In genomic region chr22:47086596-47087248, GRCh38 we compare ENCODE assay signal across 26 cellular contexts.
DNase-seq lines count a peak whose midpoint lies in the region; ATAC-seq, FAIRE-seq and TF ChIP-seq lines count a peak whose summit lies in the region.
"Had no signal": no experiment of that assay in that cellular context is flagged by ENCODE, and none has a peak within 500 bp of the region (broad histone marks: within the 10 kb centered on the region; RNA-seq: fewer than 3 reads in every experiment).

No MANE protein-coding gene starts in this region.

- peaks cover 3% of the 10 kb centered on the region for H4K20me1 ChIP-seq in osteoblast (ENCODE audit: insufficient read depth, low read length)

- peaks cover 8% of the 10 kb centered on the region for H3K9me3 Mint-ChIP-seq in activated naive CD8-positive, alpha-beta T cell treated with anti-CD3 and anti-CD28 coated beads, Interleukin-2, amount 50 U/mL, for 24 hours

- intact Hi-C loops in sciatic nerve (cut with DNase I), result no loop called here

- no peak overlapping the region for H3K27ac Mint-ChIP-seq in activated naive CD8-positive, alpha-beta T cell treated with anti-CD3 and anti-CD28 coated beads, Interleukin-2, amount 50 U/mL, for 24 hours

- H3K4me1 ChIP-seq in liver (ENCODE audit: control insufficient read depth in 4 of 4, insufficient read depth in 4 of 4, low read length in 3 of 4) (peaks cover 0 to 11% (median 6%) of the 10 kb centered on the region in 4 donors), osteoblast (ENCODE audit: insufficient read depth, low read length) (peaks cover 4% of the 10 kb centered on the region)
- H3K4me1 ChIP-seq: BLaER1 treated with 17β-estradiol and CSF1 and Interleukin-3, amounts not matched to agents 10 nM and 100 nM had no signal

- peak; percentile 81 for DNase-seq in G401 (ENCODE audit: low spot score)
- peak; percentile 76 for DNase-seq in cerebellar cortex (ENCODE audit: low spot score)
- DNase-seq in osteoblast (ENCODE audit: insufficient read length, low spot score, missing footprints), result peak; percentile 46
- DNase-seq in dermis blood vessel endothelial cell, result no peak
- DNase-seq in sciatic nerve (ENCODE audit: low spot score), result no peak
- DNase-seq in activated naive CD8-positive, alpha-beta T cell treated with anti-CD3 and anti-CD28 coated beads, Interleukin-2, amount 50 U/mL, for 24 hours, result no peak
- no peak for DNase-seq in D721Med (ENCODE audit: insufficient read length, low spot score)
- DNase-seq: 8988T; Caco-2; CD4-positive, alpha-beta memory T cell; GF-D8; GM23248; HCEC 1CT; KG1; NCI-H1092 treated with DMSO at 0.1 percent for 48 hours; NCI-H1436 treated with DMSO at 0.1 percent for 48 hours; NCI-H2029 treated with DMSO at 0.1 percent for 48 hours; NCI-H345; NCI-H524; NCI-H774; NK-92 treated with Interleukin-12 subunit alpha and Interleukin-12 subunit beta, amount 100 ng/mL, for 24 hours had no signal

- no peak overlapping the region for H2AFZ ChIP-seq in osteoblast (ENCODE audit: low read length)
- H2AFZ ChIP-seq: GM23248 had no signal

- peaks cover 12% of the 10 kb centered on the region for H3K36me3 Mint-ChIP-seq in activated naive CD8-positive, alpha-beta T cell treated with anti-CD3 and anti-CD28 coated beads, Interleukin-2, amount 50 U/mL, for 24 hours (ENCODE audit: low read depth)

- TF ChIP-seq CTCF in liver (IDR thresholded peaks at IDR 0.05; ENCODE audit: low read depth, low read length, missing input control) (no peak), osteoblast (IDR thresholded peaks at IDR 0.05; ENCODE audit: extremely low read depth, low read depth, low read length) (no peak), D721Med (IDR thresholded peaks at IDR 0.05; ENCODE audit: insufficient read depth, missing control alignments) (no peak)

- no peak for ATAC-seq in sciatic nerve
- no peak for ATAC-seq in activated naive CD8-positive, alpha-beta T cell treated with anti-CD3 and anti-CD28 coated beads, Interleukin-2, amount 50 U/mL, for 24 hours
- ATAC-seq: SK-N-SH treated with all-trans-retinoic acid at 6 μM for 48 hours had no signal

- in situ Hi-C loops in G401 (cut with HindIII; ENCODE audit: low sequenced_read_pairs), result no loop called here

- H3K4me3 ChIP-seq in liver (ENCODE audit: low read depth in 1 of 3, low read length in 3 of 3) (no peak overlapping the region), osteoblast (ENCODE audit: insufficient read depth, low read length) (no peak overlapping the region)
- H3K4me3 ChIP-seq: BLaER1 treated with 17β-estradiol and CSF1 and Interleukin-3, amounts not matched to agents 10 nM and 100 nM; GM23248; Peyer's patch had no signal

- no peaks in the 10 kb centered on the region for H3K79me2 ChIP-seq in osteoblast (ENCODE audit: insufficient read depth, low read length)

- TF ChIP-seq RAD21 in liver (IDR thresholded peaks at IDR 0.05), result no peak

- H3K27me3 ChIP-seq in liver (ENCODE audit: control insufficient read depth in 4 of 4, insufficient read depth in 4 of 4, low read length in 3 of 4) (no peaks in the 10 kb centered on the region), osteoblast (ENCODE audit: insufficient read depth, low read length) (no peaks in the 10 kb centered on the region)
- H3K27me3 ChIP-seq: BLaER1 treated with 17β-estradiol and CSF1 and Interleukin-3, amounts not matched to agents 10 nM and 100 nM; Peyer's patch had no signal

- H3K36me3 ChIP-seq in liver (ENCODE audit: control insufficient read depth in 4 of 4, insufficient read depth in 3 of 4, low read depth in 1 of 4, low read length in 3 of 4), result no peaks in the 10 kb centered on the region
- H3K36me3 ChIP-seq in osteoblast (ENCODE audit: insufficient read depth, low read length), result no peaks in the 10 kb centered on the region
- H3K36me3 ChIP-seq: Peyer's patch had no signal

- H3K4me2 ChIP-seq in osteoblast (ENCODE audit: insufficient read depth, low read length), result no peak overlapping the region
- H3K4me2 ChIP-seq: BLaER1 treated with 17β-estradiol and CSF1 and Interleukin-3, amounts not matched to agents 10 nM and 100 nM had no signal

- H3K27ac ChIP-seq in liver (ENCODE audit: low read depth in 1 of 2, low read length in 2 of 2) (no peak overlapping the region), osteoblast (ENCODE audit: low read depth, low read length) (no peak overlapping the region)
- H3K27ac ChIP-seq: BLaER1 treated with 17β-estradiol and CSF1 and Interleukin-3, amounts not matched to agents 10 nM and 100 nM; GM23248; HL-60; Peyer's patch had no signal

- 89% methylated on average over 17 of the region's 17 CpGs for WGBS in liver

- no peak overlapping the region for H3K9ac ChIP-seq in liver (ENCODE audit: low read depth in 1 of 2, low read length in 2 of 2)
- H3K9ac ChIP-seq: BLaER1 treated with 17β-estradiol and CSF1 and Interleukin-3, amounts not matched to agents 10 nM and 100 nM; GM23248 had no signal

- H3K4me1 Mint-ChIP-seq in activated naive CD8-positive, alpha-beta T cell treated with anti-CD3 and anti-CD28 coated beads, Interleukin-2, amount 50 U/mL, for 24 hours, result peaks cover 39% of the 10 kb centered on the region

- no peaks in the 10 kb centered on the region for H3K27me3 Mint-ChIP-seq in activated naive CD8-positive, alpha-beta T cell treated with anti-CD3 and anti-CD28 coated beads, Interleukin-2, amount 50 U/mL, for 24 hours
- H3K27me3 Mint-ChIP-seq: CD4-positive, alpha-beta memory T cell had no signal

- no peak overlapping the region for H3K4me3 Mint-ChIP-seq in activated naive CD8-positive, alpha-beta T cell treated with anti-CD3 and anti-CD28 coated beads, Interleukin-2, amount 50 U/mL, for 24 hours
- H3K4me3 Mint-ChIP-seq: CD4-positive, alpha-beta memory T cell had no signal

- H3K9me3 ChIP-seq in liver (ENCODE audit: control insufficient read depth in 4 of 4, low read length in 3 of 4) (no peaks in the 10 kb centered on the region), osteoblast (ENCODE audit: low read depth, low read length) (no peaks in the 10 kb centered on the region)
- H3K9me3 ChIP-seq: Caco-2, Peyer's patch had no signal

- FAIRE-seq in D721Med (lab: Jason Lieb, UNC), result no peak

TF ChIP-seq in liver, 16 proteins besides CTCF, POLR2A, EP300 and RAD21:
- TF ChIP-seq TAF1 (conservative IDR thresholded peaks at IDR 0.05) (no peak), EGR1 (IDR thresholded peaks at IDR 0.05; ENCODE audit: low read depth in 2 of 2) (no peak), ATF3 (IDR thresholded peaks at IDR 0.05) (peak; percentile 40), GABPA (IDR thresholded peaks at IDR 0.05 in 1 of 2, conservative IDR thresholded peaks at IDR 0.05 in 1 of 2) (no peak), SP1 (IDR thresholded peaks at IDR 0.05) (peak; percentile 22), HNF4A (conservative IDR thresholded peaks at IDR 0.05) (peak; percentile 4 to 46), YY1 (IDR thresholded peaks at IDR 0.05) (no peak)

Comparison
In these comparisons a context has a peak if more than half of its experiments do, and no peak if none do; other contexts are left out.
1. DNase-seq: peak in G401 (single experiment), cerebellar cortex (single experiment) and osteoblast (single experiment); none in dermis blood vessel endothelial cell (single experiment), sciatic nerve (single experiment), activated naive CD8-positive, alpha-beta T cell treated with anti-CD3 and anti-CD28 coated beads, Interleukin-2, amount 50 U/mL, for 24 hours (single experiment) and D721Med (single experiment).